ENCODE assay signal across 29 cellular contexts in genomic region chr6:136816716-136817115, GRCh38.
"Had no signal": no experiment of that assay in that cellular context is flagged by ENCODE, and none has a peak within 500 bp of the region (broad histone marks: within the 10 kb centered on the region; RNA-seq: fewer than 3 reads in every experiment).

No MANE protein-coding gene starts in this region.

- DNase-seq: naive B cell; naive thymus-derived CD8-positive, alpha-beta T cell; occipital lobe; ovary; retina; right lobe of liver; sigmoid colon; small intestine; stimulated activated CD4-positive, alpha-beta T cell treated with anti-CD3 and anti-CD28 coated beads, Interleukin-15, amount 100 ng/mL, for 24 hours; stimulated activated CD4-positive, alpha-beta T cell treated with anti-CD3 and anti-CD28 coated beads, Interleukin-2, amount 100 ng/mL, for 24 hours; stimulated activated CD4-positive, alpha-beta T cell treated with anti-CD3 and anti-CD28 coated beads, Interleukin-2, amount 100 ng/mL, for 48 hours; stimulated activated CD4-positive, alpha-beta T cell treated with anti-CD3 and anti-CD28 coated beads, Interleukin-4, amount 100 ng/mL, for 24 hours; stimulated activated naive B cell treated with anti-CD40 and anti-IgM and Interleukin-4, amounts not matched to agents 10 μg/mL and 1 μg/mL and 100 μg/mL, for 72 hours; stimulated activated naive CD4-positive, alpha-beta T cell treated with Interleukin-2 at 50 U/mL for 16 hours; substantia nigra; thyroid gland; trophoblast cell; upper lobe of left lung had no signal

- H3K4me2 ChIP-seq: neural progenitor cell had no signal

- H3K27ac Mint-ChIP-seq: naive B cell; naive thymus-derived CD8-positive, alpha-beta T cell; natural killer cell treated with Interleukin-12 subunit alpha and Interleukin-12 subunit beta and Interleukin-15 and Interleukin-18, amount 100 ng/mL, for 72 hours; neural progenitor cell; stimulated activated effector memory CD8-positive, alpha-beta T cell treated with anti-CD3 and anti-CD28 coated beads, Interleukin-12 subunit alpha, Interleukin-12 subunit beta, amount 100 ng/mL, for 72 hours; stimulated activated naive B cell treated with anti-CD40 and anti-IgM and Interleukin-4, amounts not matched to agents 10 μg/mL and 1 μg/mL and 100 μg/mL, for 72 hours; stimulated activated naive CD8-positive, alpha-beta T cell treated with anti-CD3 and anti-CD28 coated beads, Interleukin-15, Interleukin-2, amounts not matched to agents 100 ng/mL and 50 ng/mL, for 24 hours had no signal

- H3K36me3 ChIP-seq: neural progenitor cell, ovary, prostate gland, right atrium auricular region, right lobe of liver, sigmoid colon, suprapubic skin, thoracic aorta, thyroid gland, tibial nerve, upper lobe of left lung, vagina had no signal

- H3K27ac ChIP-seq: neural progenitor cell, ovary, parathyroid adenoma, prostate gland, right atrium auricular region, right lobe of liver, sigmoid colon, suprapubic skin, thoracic aorta, thyroid gland, tibial nerve, upper lobe of left lung, vagina had no signal

- H3K9ac ChIP-seq: neural progenitor cell, parathyroid adenoma had no signal

- H3K27me3 Mint-ChIP-seq: stimulated activated naive CD8-positive, alpha-beta T cell treated with anti-CD3 and anti-CD28 coated beads, Interleukin-15, Interleukin-2, amounts not matched to agents 100 ng/mL and 50 ng/mL, for 24 hours had no signal

- H3K4me1 Mint-ChIP-seq: neural progenitor cell had no signal

- ATAC-seq: naive thymus-derived CD8-positive, alpha-beta T cell; natural killer cell treated with Interleukin-12 subunit alpha and Interleukin-12 subunit beta and Interleukin-15 and Interleukin-18, amount 100 ng/mL, for 72 hours; right lobe of liver; stimulated activated effector memory CD8-positive, alpha-beta T cell treated with anti-CD3 and anti-CD28 coated beads, Interleukin-12 subunit alpha, Interleukin-12 subunit beta, amount 100 ng/mL, for 72 hours; stimulated activated naive B cell treated with anti-CD40 and anti-IgM and Interleukin-4, amounts not matched to agents 10 μg/mL and 1 μg/mL and 100 μg/mL, for 72 hours had no signal

- H3K4me1 ChIP-seq: neural progenitor cell, parathyroid adenoma, prostate gland had no signal

- H3K4me3 Mint-ChIP-seq: naive B cell; naive thymus-derived CD8-positive, alpha-beta T cell; natural killer cell treated with Interleukin-12 subunit alpha and Interleukin-12 subunit beta and Interleukin-15 and Interleukin-18, amount 100 ng/mL, for 72 hours; neural progenitor cell; stimulated activated effector memory CD8-positive, alpha-beta T cell treated with anti-CD3 and anti-CD28 coated beads, Interleukin-12 subunit alpha, Interleukin-12 subunit beta, amount 100 ng/mL, for 72 hours; stimulated activated naive B cell treated with anti-CD40 and anti-IgM and Interleukin-4, amounts not matched to agents 10 μg/mL and 1 μg/mL and 100 μg/mL, for 72 hours; stimulated activated naive CD8-positive, alpha-beta T cell treated with anti-CD3 and anti-CD28 coated beads, Interleukin-15, Interleukin-2, amounts not matched to agents 100 ng/mL and 50 ng/mL, for 24 hours had no signal

- H3K9me3 ChIP-seq: ovary, prostate gland, right atrium auricular region, right lobe of liver, sigmoid colon, suprapubic skin, thoracic aorta, thyroid gland, upper lobe of left lung, vagina had no signal

- H3K27me3 ChIP-seq: ovary, right atrium auricular region, right lobe of liver, sigmoid colon, suprapubic skin, thyroid gland, tibial nerve, upper lobe of left lung, vagina had no signal

- H3K9me3 Mint-ChIP-seq: natural killer cell treated with Interleukin-12 subunit alpha and Interleukin-12 subunit beta and Interleukin-15 and Interleukin-18, amount 100 ng/mL, for 72 hours; neural progenitor cell; stimulated activated effector memory CD8-positive, alpha-beta T cell treated with anti-CD3 and anti-CD28 coated beads, Interleukin-12 subunit alpha, Interleukin-12 subunit beta, amount 100 ng/mL, for 72 hours; stimulated activated naive B cell treated with anti-CD40 and anti-IgM and Interleukin-4, amounts not matched to agents 10 μg/mL and 1 μg/mL and 100 μg/mL, for 72 hours; stimulated activated naive CD8-positive, alpha-beta T cell treated with anti-CD3 and anti-CD28 coated beads, Interleukin-15, Interleukin-2, amounts not matched to agents 100 ng/mL and 50 ng/mL, for 24 hours had no signal

- H3K79me2 ChIP-seq: parathyroid adenoma had no signal

- H2AFZ ChIP-seq: neural progenitor cell, parathyroid adenoma had no signal

- H3K4me3 ChIP-seq: neural progenitor cell, ovary, prostate gland, right atrium auricular region, right lobe of liver, sigmoid colon, suprapubic skin, thoracic aorta, thyroid gland, tibial nerve, upper lobe of left lung, vagina had no signal

- H3K36me3 Mint-ChIP-seq: naive B cell; natural killer cell treated with Interleukin-12 subunit alpha and Interleukin-12 subunit beta and Interleukin-15 and Interleukin-18, amount 100 ng/mL, for 72 hours; neural progenitor cell; stimulated activated effector memory CD8-positive, alpha-beta T cell treated with anti-CD3 and anti-CD28 coated beads, Interleukin-12 subunit alpha, Interleukin-12 subunit beta, amount 100 ng/mL, for 72 hours; stimulated activated naive B cell treated with anti-CD40 and anti-IgM and Interleukin-4, amounts not matched to agents 10 μg/mL and 1 μg/mL and 100 μg/mL, for 72 hours had no signal
